In the genomic region with DNA sequence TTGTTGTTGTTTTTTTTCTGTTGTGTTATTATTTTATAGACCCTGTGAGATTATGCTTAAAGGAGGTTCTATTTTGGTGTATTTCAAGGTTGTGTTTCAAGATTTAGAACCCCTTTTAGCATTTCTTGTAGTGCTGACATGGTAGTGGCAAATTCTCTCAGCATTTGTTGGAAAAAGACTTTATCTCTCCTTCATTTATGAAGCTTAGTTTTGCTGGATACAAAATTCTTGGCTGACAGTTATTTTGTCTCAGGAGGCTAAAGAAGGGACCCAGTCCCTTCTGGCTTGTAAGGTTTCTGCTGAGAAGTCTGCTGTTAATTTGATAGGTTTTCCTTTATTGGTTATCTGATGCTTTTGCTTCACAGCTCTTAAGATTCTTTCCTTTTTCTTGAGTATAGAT, we compare ENCODE assay signal across 1 cellular context.
"Had no signal": no experiment of that assay in that cellular context is flagged by ENCODE, and none has a peak within 500 bp of the region (broad histone marks: within the 10 kb centered on the region; RNA-seq: fewer than 3 reads in every experiment).

No MANE protein-coding gene starts in this region.

- ATAC-seq: GM12878 had no signal

- H3K4me3 ChIP-seq: GM12878 had no signal
